ENCODE assay signal across 9 cellular contexts in the genomic region with DNA sequence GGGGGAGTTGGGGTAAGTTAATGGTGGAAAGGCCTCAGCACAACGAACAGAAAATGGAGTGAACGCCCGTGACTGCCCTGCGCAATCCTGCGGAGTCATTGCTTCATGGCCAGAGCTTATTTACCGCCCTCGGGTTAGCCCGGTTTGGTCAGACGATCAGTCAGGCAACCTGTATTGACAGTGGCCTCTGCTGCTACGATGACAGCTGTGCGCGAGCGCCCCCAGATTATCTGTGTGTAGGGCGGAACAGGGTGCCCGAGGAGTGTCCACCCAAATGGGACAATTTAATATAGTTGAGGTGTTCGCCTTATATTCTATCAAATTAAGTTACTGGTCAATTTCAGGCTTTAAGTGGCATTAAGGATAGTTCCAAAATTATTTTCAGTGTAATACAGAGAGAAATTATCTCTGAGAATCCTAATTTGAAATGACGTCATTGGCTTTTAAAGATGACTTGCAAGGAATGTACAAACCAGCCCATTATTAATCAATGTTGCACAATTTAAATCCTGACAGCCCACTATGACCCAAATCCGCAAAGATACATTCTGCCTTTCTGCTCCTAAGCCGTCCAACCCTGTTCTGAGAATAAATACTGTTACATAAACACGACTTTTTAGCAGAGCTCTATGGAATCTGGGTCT. TPM values are rescaled to one million over a fixed set of nuclear protein-coding genes. Genes with fewer than 3 reads are reported as not detected.
A peak's percentile ranks its signal among the peaks of the same experiment; 100 is the strongest.
DNase-seq lines count a peak whose midpoint lies in the region; ATAC-seq, FAIRE-seq and TF ChIP-seq lines count a peak whose summit lies in the region.
"Had no signal": no experiment of that assay in that cellular context is flagged by ENCODE, and none has a peak within 500 bp of the region (broad histone marks: within the 10 kb centered on the region; RNA-seq: fewer than 3 reads in every experiment).

No MANE protein-coding gene starts in this region.

- H4K20me1 ChIP-seq in H1 (replicated peaks in 1 of 2; ENCODE audit: control insufficient read depth in 1 of 2, insufficient read depth in 2 of 2, low read length in 2 of 2), result no peaks in the 10 kb centered on the region

- peak overlapping the region; percentile 100; the same call in 1 of the 2 replicates for H3K27ac ChIP-seq in H1 (ENCODE audit: low read depth, low read length)

- peak; percentile 43 for ATAC-seq in HG02623 (IDR thresholded peaks at IDR 0.05; ENCODE audit: unreplicated experiment)

- no peaks in the 10 kb centered on the region; a peak in 1 of 7 replicates for H3K4me1 ChIP-seq in H1 (replicated peaks in 1 of 4; ENCODE audit: control insufficient read depth in 3 of 4, insufficient read depth in 4 of 4, low read length in 3 of 4)

- H3K9ac ChIP-seq in H1 (replicated peaks in 1 of 4; ENCODE audit: extremely low read depth in 1 of 4, low read depth in 3 of 4, low read length in 3 of 4), result peak overlapping the region; percentile 50 to 99 (median 90); a peak in 6 of 7 replicates

- no peak overlapping the region for H3K4ac ChIP-seq in H1 (replicated peaks; ENCODE audit: insufficient read length, low read depth, low read length)

- no peak; a peak in 1 of 4 replicates for TF ChIP-seq RAD21 in H1 (IDR thresholded peaks at IDR 0.05 in 1 of 2, conservative IDR thresholded peaks at IDR 0.05 in 1 of 2; ENCODE audit: low read depth in 2 of 2, low read length in 2 of 2)

- TF ChIP-seq EP300 in H1 (IDR thresholded peaks at IDR 0.05; ENCODE audit: borderline replicate concordance in 1 of 2, low read depth in 2 of 2, low read length in 2 of 2), result no peak

- H3K18ac ChIP-seq in H1 (ENCODE audit: extremely low read depth, low read length), result no peak overlapping the region

- H3K23me2 ChIP-seq in H1 (ENCODE audit: low read depth, low read length), result no peaks in the 10 kb centered on the region; the same call in 1 of the 2 replicates

- H2BK15ac ChIP-seq in H1 (ENCODE audit: low read length), result no peak overlapping the region

- TF ChIP-seq POLR2A in H1 (IDR thresholded peaks at IDR 0.05; ENCODE audit: control extremely low read depth in 1 of 2, low read depth in 2 of 2, low read length in 2 of 2), result no peak

- H2AK5ac ChIP-seq in H1 (ENCODE audit: low read depth, low read length), result no peak overlapping the region

- WGBS in H1 (ENCODE audit: extremely low coverage in 1 of 2, insufficient coverage in 1 of 2, insufficient read length in 1 of 2, insufficient replicate concordance in 2 of 2, low coverage in 1 of 2, low lambda C conversion rate in 2 of 2, missing lambda C conversion rate in 1 of 2), 2 experiments, result 20% methylated on average over 20 of the region's 20 CpGs; no CpG with 5 or more reads in 1 of the 2 experiments

- H3K36me3 ChIP-seq in H1 (ENCODE audit: control insufficient read depth in 2 of 4, insufficient read depth in 4 of 4, low read length in 3 of 4), result no peaks in the 10 kb centered on the region; a peak in 1 of 8 replicates

- no peak overlapping the region for H3K56ac ChIP-seq in H1 (replicated peaks; ENCODE audit: insufficient read length, low read depth, low read length)

- POLR2A ChIA-PET in H1 (lab: Charles Lee; ENCODE audit: partially characterized antibody), result interaction anchor here (0.6 to 2.7 kb wide), 23 partner anchors 10 to 695 kb away, joined by 3 to 15 read pairs (median 4); a partner anchor contains a TSS

- H4K91ac ChIP-seq in H1 (replicated peaks; ENCODE audit: insufficient read length, low read length), result no peak overlapping the region

- no peak overlapping the region for H4K8ac ChIP-seq in H1 (ENCODE audit: extremely low read depth, insufficient read depth, low read length)

- peak overlapping the region; percentile 73 for H2AFZ ChIP-seq in H1 (ENCODE audit: low read length)

- H2BK5ac ChIP-seq in H1 (ENCODE audit: low read depth, low read length), result peak overlapping the region; percentile 100; the same call in 1 of the 2 replicates

- H3K79me1 ChIP-seq in H1 (ENCODE audit: low read depth, low read length), result no peaks in the 10 kb centered on the region

- no peaks in the 10 kb centered on the region for H3K27me3 ChIP-seq in H1 (replicated peaks in 1 of 4; ENCODE audit: control insufficient read depth in 3 of 4, extremely low read depth in 1 of 4, insufficient read depth in 3 of 4, low read length in 3 of 4)

- no peak overlapping the region for H2BK120ac ChIP-seq in H1 (replicated peaks; ENCODE audit: low read depth, low read length)

- peak in 2 of 3 experiments; percentile 15 to 31; a peak in 2 of 4 replicates for TF ChIP-seq CTCF in H1 (IDR thresholded peaks at IDR 0.05; ENCODE audit: control extremely low read depth in 1 of 3, insufficient read depth in 1 of 3, low read depth in 1 of 3, low read length in 3 of 3)

- peak overlapping the region; percentile 79 to 99 (median 93) for H3K4me3 ChIP-seq in H1 (ENCODE audit: extremely low read depth in 1 of 4, insufficient read depth in 2 of 4, low read depth in 3 of 4, low read length in 4 of 4)

- peaks cover 0 to 2% of the 10 kb centered on the region in 2 experiments; a peak in 1 of 4 replicates for H3K9me3 ChIP-seq in H1 (ENCODE audit: insufficient read depth in 2 of 2, low read depth in 1 of 2, low read length in 1 of 2)

- no peak overlapping the region for H3K23ac ChIP-seq in H1 (ENCODE audit: insufficient read length)

- H3K14ac ChIP-seq in H1 (ENCODE audit: insufficient read length), result no peak overlapping the region

- FAIRE-seq in H1 (lab: Jason Lieb, UNC), result no peak
- FAIRE-seq: G401.6 had no signal

- CTCF ChIA-PET in H1 (lab: Charles Lee; ENCODE audit: partially characterized antibody), result interaction anchor here (0.6 to 1.3 kb wide), 4 partner anchors 9 to 31 kb away, joined by 3 to 4 read pairs (median 4); no protein-coding TSS in a partner anchor

- DNase-seq in NCI-H1436 (lab: John Stamatoyannopoulos, UW) (peak; percentile 5), NCI-H1436 treated with DMSO at 0.1 percent for 48 hours (lab: John Stamatoyannopoulos, UW) (no peak), NCI-H1105 (lab: John Stamatoyannopoulos, UW) (peak; percentile 18), H1 (ENCODE audit: low read depth in 1 of 2, low spot score in 2 of 2) (peak in 1 of 2 experiments; percentile 65), mesenteric fat pad (ENCODE audit: low spot score) (peak; percentile 91)
- peak; percentile 52 to 66 for DNase-seq in activated CD4-positive, alpha-beta T cell treated with anti-CD3 and anti-CD28 coated beads, Interleukin-2, amount 50 U/mL, for 48 hours
- DNase-seq in stimulated activated CD8-positive, alpha-beta memory T cell treated with anti-CD3 and anti-CD28 coated beads, Interleukin-2, amount 100 ng/mL, for 1 hour (ENCODE audit: low read depth in 2 of 2), result peak; percentile 8 to 29

- H4K5ac ChIP-seq in H1 (ENCODE audit: insufficient read length, low read depth, low read length), result no peak overlapping the region

- no peak overlapping the region for H2BK12ac ChIP-seq in H1 (ENCODE audit: low read depth, low read length)

- peaks cover 32 to 38% of the 10 kb centered on the region in 2 experiments for H3K79me2 ChIP-seq in H1 (ENCODE audit: control insufficient read depth in 1 of 2, insufficient read depth in 2 of 2, low read length in 2 of 2)

- H2BK20ac ChIP-seq in H1 (ENCODE audit: low read length), result no peak overlapping the region

- H3K4me2 ChIP-seq in H1 (ENCODE audit: insufficient read depth in 1 of 2, low read depth in 2 of 2, low read length in 2 of 2), result peak overlapping the region; percentile 70 to 87

TF ChIP-seq in H1, 55 proteins besides CTCF, POLR2A, EP300 and RAD21:
- peak; percentile 75 to 89 for TF ChIP-seq SIN3A (conservative IDR thresholded peaks at IDR 0.05 in 1 of 2, IDR thresholded peaks at IDR 0.05 in 1 of 2; ENCODE audit: low read depth in 1 of 2, low read length in 2 of 2)
- no peak for TF ChIP-seq YY1 (IDR thresholded peaks at IDR 0.05; ENCODE audit: low read depth, low read length)
- TF ChIP-seq HDAC2 (IDR thresholded peaks at IDR 0.05; ENCODE audit: borderline replicate concordance in 1 of 2, low read depth in 2 of 2, low read length in 2 of 2), result 0 out of 4 replicates have a peak, but pooled peaks of 1 of the 2 experiments have one; percentile 18
- peak; percentile 95 for TF ChIP-seq SAP30 (IDR thresholded peaks at IDR 0.05; ENCODE audit: insufficient read depth, insufficient replicate concordance, low read length)

RNA-seq across cellular contexts. Expression of a gene that starts 0.9 kb away (rescaled TPM):
- 101 and 105 TPM in 2 replicates for total RNA-seq in H1 (2021; fragmentation: NEBNext Ultra II Directional; extraction: Animal tissue kit (Norgen Biotek cat#: 25700))
- 49.8 and 62.4 TPM in 2 replicates for polyA plus RNA-seq in H1 (2011; rRNA removed)
- 70.9 TPM for polyA plus RNA-seq in H1 (2011; cell fraction: cytosol; rRNA removed)
- 62.0 TPM for polyA plus RNA-seq in H1 (2011; cell fraction: nucleus; rRNA removed)
- polyA plus RNA-seq in H1 (2012, experiment 1 of 2), result 58.3 to 81.6 TPM (median 71.5 TPM) in 4 replicates
- 6.7 TPM for polyA plus RNA-seq in H1 (2012, experiment 2 of 2)
- polyA plus RNA-seq in H1 (2013, experiment 1 of 2), result 64.1 TPM
- polyA plus RNA-seq in H1 (2013, experiment 2 of 2), result 64.0 TPM
- polyA minus RNA-seq in H1 (2011; rRNA and poly(A)+ RNA removed), result 206 and 251 TPM in 2 replicates
- polyA minus RNA-seq in H1 (2011; cell fraction: cytosol; rRNA and poly(A)+ RNA removed), result 107 TPM
- 122 TPM for polyA minus RNA-seq in H1 (2011; cell fraction: nucleus; rRNA and poly(A)+ RNA removed)
- total RNA-seq in mesenteric fat pad, result 108 TPM
